12 cellular contexts compared by ENCODE assay signal in genomic region chr17:43416998-43417891, GRCh38. TPM values are rescaled to one million over a fixed set of nuclear protein-coding genes. Genes with fewer than 3 reads are reported as not detected.
A peak's percentile ranks its signal among the peaks of the same experiment; 100 is the strongest.
DNase-seq lines count a peak whose midpoint lies in the region; ATAC-seq and TF ChIP-seq lines count a peak whose summit lies in the region.
"Had no signal": no experiment of that assay in that cellular context is flagged by ENCODE, and none has a peak within 500 bp of the region (broad histone marks: within the 10 kb centered on the region; RNA-seq: fewer than 3 reads in every experiment).

No MANE protein-coding gene starts in this region.

- TF ChIP-seq POLR2A in upper lobe of left lung (IDR thresholded peaks at IDR 0.05) = no peak

- TF ChIP-seq EP300 in upper lobe of left lung (IDR thresholded peaks at IDR 0.05) = no peak

- no peaks in the 10 kb centered on the region for H3K27me3 ChIP-seq in colonic mucosa
- H3K27me3 ChIP-seq in lower lobe of right lung (ENCODE audit: low read depth) = no peaks in the 10 kb centered on the region
- no peaks in the 10 kb centered on the region for H3K27me3 ChIP-seq in upper lobe of left lung
- H3K27me3 ChIP-seq: SJCRH30 had no signal

- no peaks in the 10 kb centered on the region for H3K9me3 ChIP-seq in colonic mucosa
- no peaks in the 10 kb centered on the region for H3K9me3 ChIP-seq in lower lobe of right lung
- no peaks in the 10 kb centered on the region for H3K9me3 ChIP-seq in upper lobe of left lung
- H3K9me3 ChIP-seq: SJCRH30 had no signal

- H3K27ac ChIP-seq in colonic mucosa (peak overlapping the region; percentile 53), lower lobe of right lung (peak overlapping the region; percentile 62), upper lobe of left lung (peak overlapping the region; percentile 18 to 69 (median 53))
- H3K27ac ChIP-seq: SJCRH30 had no signal

- H3K4me3 ChIP-seq in colonic mucosa (no peak overlapping the region), lower lobe of right lung (no peak overlapping the region), upper lobe of left lung (no peak overlapping the region)
- H3K4me3 ChIP-seq: SJCRH30 had no signal

- H3K9ac ChIP-seq in colonic mucosa (ENCODE audit: low read depth in 2 of 2, low read length in 2 of 2) = peak overlapping the region in 1 of 2 donors; percentile 51

- DNase-seq in DMS79 treated with DMSO at 0.1 percent for 48 hours (lab: John Stamatoyannopoulos, UW) (peak; percentile 13), DMS79 (lab: John Stamatoyannopoulos, UW) (no peak), colonic mucosa (peak; percentile 61), lower lobe of right lung (peak; percentile 52), upper lobe of left lung (peak in 1 of 2 donors; percentile 32), activated T-cell treated with anti-CD3 and anti-CD28 coated beads for 4 hours (no peak), SIG-M5 treated with dmso at 0.1 percent for 504 hours (lab: John Stamatoyannopoulos, UW; ENCODE audit: unreplicated experiment) (no peak), SKM-1 treated with dmso at 0.1 percent for 144 hours (lab: John Stamatoyannopoulos, UW; ENCODE audit: unreplicated experiment) (no peak)
- DNase-seq: 8988T; naive thymus-derived CD8-positive, alpha-beta T cell; SJCRH30; stimulated activated naive CD4-positive, alpha-beta T cell had no signal

- H3K36me3 ChIP-seq in colonic mucosa = no peaks in the 10 kb centered on the region
- H3K36me3 ChIP-seq in lower lobe of right lung = no peaks in the 10 kb centered on the region
- H3K36me3 ChIP-seq in upper lobe of left lung = no peaks in the 10 kb centered on the region
- H3K36me3 ChIP-seq: SJCRH30 had no signal

- intact Hi-C loops in colonic mucosa (cut with DNase I) = no loop called here
- intact Hi-C loops in lower lobe of right lung (cut with DNase I) = loop anchor here (10.0 kb wide), 1 partner anchor 48 kb away; no protein-coding TSS in a partner anchor

- WGBS in upper lobe of left lung, 2 donors = 32 to 37% methylated on average over 13 of the region's 13 CpGs

- ATAC-seq in lower lobe of right lung = peak; percentile 71 to 79
- ATAC-seq in upper lobe of left lung (ENCODE audit: low FRiP score in 2 of 2) = peak; percentile 68 to 91
- ATAC-seq: naive thymus-derived CD8-positive, alpha-beta T cell had no signal

- TF ChIP-seq CTCF in colonic mucosa (IDR thresholded peaks at IDR 0.05) (no peak), lower lobe of right lung (IDR thresholded peaks at IDR 0.05) (no peak), upper lobe of left lung (IDR thresholded peaks at IDR 0.05) (no peak)

- H3K4me1 ChIP-seq in colonic mucosa (no peaks in the 10 kb centered on the region), lower lobe of right lung (peaks cover 29% of the 10 kb centered on the region), upper lobe of left lung (peaks cover 17 to 24% (median 21%) of the 10 kb centered on the region in 4 donors)
- H3K4me1 ChIP-seq: SJCRH30 had no signal

RNA-seq across cellular contexts. Expression of gene ARL4D, which starts 18.5 kb away (rescaled TPM):
- 1 to 10 TPM; 2.0 to 5.7 TPM for total RNA-seq in colonic mucosa
- total RNA-seq in lower lobe of right lung = 12.9 TPM
- total RNA-seq in upper lobe of left lung = 10 to 100 TPM in 2 of 6 donors, 1 to 10 TPM in 4; 6.5 to 24.2 (median 9.4) TPM

Comparison
In these comparisons a context has a peak if more than half of its experiments do, and no peak if none do; other contexts are left out.
1. DNase-seq: peak in DMS79 treated with DMSO at 0.1 percent for 48 hours (single experiment), colonic mucosa (single experiment) and lower lobe of right lung (single experiment); none in DMS79 (single experiment), activated T-cell treated with anti-CD3 and anti-CD28 coated beads for 4 hours (single experiment), SIG-M5 treated with dmso at 0.1 percent for 504 hours (single experiment) and SKM-1 treated with dmso at 0.1 percent for 144 hours (single experiment).
2. Peak in every context shown above with its lines, with median percentiles within 50 percentile points of each other: H3K27ac ChIP-seq.